Comparison of ENCODE assay signal across 28 cellular contexts in genomic region chrX:123851010-123851409, GRCh38. TPM values are rescaled to one million over a fixed set of nuclear protein-coding genes. Genes with fewer than 3 reads are reported as not detected.
DNase-seq lines count a peak whose midpoint lies in the region; ATAC-seq and TF ChIP-seq lines count a peak whose summit lies in the region.
"Had no signal": no experiment of that assay in that cellular context is flagged by ENCODE, and none has a peak within 500 bp of the region (broad histone marks: within the 10 kb centered on the region; RNA-seq: fewer than 3 reads in every experiment).

No MANE protein-coding gene starts in this region.

- no peaks in the 10 kb centered on the region for H3K4me1 ChIP-seq in HEK293 (ENCODE audit: control insufficient read depth, insufficient read depth, low read length)
- no peaks in the 10 kb centered on the region for H3K4me1 ChIP-seq in upper lobe of right lung
- H3K4me1 ChIP-seq in ovary (ENCODE audit: insufficient read depth), result no peaks in the 10 kb centered on the region
- H3K4me1 ChIP-seq in tibial nerve, result no peaks in the 10 kb centered on the region
- H3K4me1 ChIP-seq: ascending aorta, gastroesophageal sphincter, transverse colon had no signal

- intact Hi-C loops in upper lobe of right lung (cut with DNase I), result no loop called here
- intact Hi-C loops in ovary (cut with DNase I), result no loop called here

- 58 to 65% (median 58%) methylated on average over 1 of the region's 1 CpG for WGBS in ovary, 3 donors
- 42 to 67% methylated on average over 1 of the region's 1 CpG for WGBS in tibial nerve, 2 donors

- TF ChIP-seq POLR2A in ovary (IDR thresholded peaks at IDR 0.05), result no peak
- no peak for TF ChIP-seq POLR2A in tibial nerve (IDR thresholded peaks at IDR 0.05)

- ATAC-seq in upper lobe of right lung, result peak; percentile 70
- ATAC-seq: activated CD8-positive, alpha-beta T cell treated with anti-CD3 and anti-CD28 coated beads for 36 hours; gastroesophageal sphincter; GM12878; HepG2; left ventricle myocardium superior; naive thymus-derived CD8-positive, alpha-beta T cell; T-helper 17 cell had no signal

- DNase-seq in OCI-M1 (lab: John Stamatoyannopoulos, UW) (peak; percentile 23), islet precursor cell (peak; percentile 55), upper lobe of right lung (no peak), ovary (no peak), tibial nerve (ENCODE audit: low spot score in 2 of 2) (no peak), nucleus accumbens (lab: John Stamatoyannopoulos, UW) (no peak)
- DNase-seq: activated CD4-positive, alpha-beta T cell treated with anti-CD3 and anti-CD28 coated beads for 1 hour; activated CD8-positive, alpha-beta T cell treated with anti-CD3 and anti-CD28 coated beads for 36 hours; activated effector memory CD4-positive, alpha-beta T cell treated with Interleukin-2 at 50 U/mL for 16 hours; activated naive CD8-positive, alpha-beta T cell treated with anti-CD3 and anti-CD28 coated beads for 36 hours; dermis blood vessel endothelial cell; hippocampal formation; immature natural killer cell; left ventricle myocardium superior; naive thymus-derived CD8-positive, alpha-beta T cell; NCI-H1105 treated with DMSO at 0.1 percent for 48 hours; NCI-H2029; retina; RPMI8226; small intestine; T-helper 17 cell; transverse colon had no signal

- H3K27me3 ChIP-seq in upper lobe of right lung (no peaks in the 10 kb centered on the region), ovary (no peaks in the 10 kb centered on the region), tibial nerve (no peaks in the 10 kb centered on the region)
- H3K27me3 ChIP-seq: ascending aorta, cardiac muscle cell, gastroesophageal sphincter, transverse colon had no signal

- POLR2A ChIA-PET in HEK293 (lab: Yijun Ruan, JAX), result no interaction called here

- H3K9me3 ChIP-seq in HEK293 (ENCODE audit: control insufficient read depth, insufficient read depth, low read depth, low read length) (no peaks in the 10 kb centered on the region), upper lobe of right lung (no peaks in the 10 kb centered on the region), ovary (no peaks in the 10 kb centered on the region), tibial nerve (no peaks in the 10 kb centered on the region)
- H3K9me3 ChIP-seq: ascending aorta, gastroesophageal sphincter, transverse colon had no signal

- no peak overlapping the region for H3K27ac ChIP-seq in HEK293 (ENCODE audit: extremely low read depth, low read depth, low read length)
- H3K27ac ChIP-seq in upper lobe of right lung, result no peak overlapping the region
- no peak overlapping the region for H3K27ac ChIP-seq in ovary
- H3K27ac ChIP-seq in tibial nerve, result no peak overlapping the region
- H3K27ac ChIP-seq: ascending aorta, cardiac muscle cell, gastroesophageal sphincter, transverse colon had no signal

- CTCF ChIA-PET in HEK293 (lab: Yijun Ruan, JAX), result interaction anchor here (0.7 to 1.0 kb wide), 2 partner anchors 17 to 295 kb away, joined by 3 read pairs; no protein-coding TSS in a partner anchor

- no peak for TF ChIP-seq EP300 in ovary (IDR thresholded peaks at IDR 0.05)
- TF ChIP-seq EP300 in tibial nerve (IDR thresholded peaks at IDR 0.05), result no peak

- H3K4me3 ChIP-seq in HEK293 (ENCODE audit: low read depth, low read length) (no peak overlapping the region), upper lobe of right lung (no peak overlapping the region), ovary (no peak overlapping the region), tibial nerve (no peak overlapping the region)
- H3K4me3 ChIP-seq: ascending aorta, cardiac muscle cell, gastroesophageal sphincter, GM12878, transverse colon had no signal

- H3K36me3 ChIP-seq in HEK293 (ENCODE audit: control insufficient read depth in 2 of 2, insufficient read depth in 1 of 2, low read length in 2 of 2) (no peaks in the 10 kb centered on the region), upper lobe of right lung (no peaks in the 10 kb centered on the region), ovary (no peaks in the 10 kb centered on the region), tibial nerve (no peaks in the 10 kb centered on the region)
- H3K36me3 ChIP-seq: ascending aorta, cardiac muscle cell, gastroesophageal sphincter, transverse colon had no signal

- no peak for TF ChIP-seq CTCF in HEK293 (tag by site-specific recombination; IDR thresholded peaks at IDR 0.05)
- no peak for TF ChIP-seq CTCF in upper lobe of right lung (IDR thresholded peaks at IDR 0.05)
- no peak for TF ChIP-seq CTCF in ovary (IDR thresholded peaks at IDR 0.05)
- TF ChIP-seq CTCF in tibial nerve (IDR thresholded peaks at IDR 0.05), result no peak

TF ChIP-seq in HEK293, 187 proteins besides CTCF, POLR2A, EP300 and RAD21:
- TF ChIP-seq ZNF530 (tag by site-specific recombination; IDR thresholded peaks at IDR 0.05; ENCODE audit: low read depth) (no peak), OSR2 (tag by site-specific recombination; IDR thresholded peaks at IDR 0.05) (peak; percentile 63; the same call in 1 of the 2 replicates), ZNF24 (tag by site-specific recombination; IDR thresholded peaks at IDR 0.05) (no peak), INSM2 (tag by site-specific recombination; IDR thresholded peaks at IDR 0.05) (no peak)

RNA-seq across cellular contexts. Expression of gene XIAP, which starts 8.8 kb away (rescaled TPM):
- 58.2 TPM for total RNA-seq in upper lobe of right lung
- total RNA-seq in ovary, result 10 to 100 TPM; 20.0 to 56.0 (median 38.8) TPM
- polyA plus RNA-seq in ovary, result 10 to 100 TPM; 12.4 to 18.4 TPM
- total RNA-seq in tibial nerve, result 10 to 100 TPM; 18.6 to 38.7 (median 30.4) TPM

Comparison
In these comparisons a context has a peak if more than half of its experiments do, and no peak if none do; other contexts are left out.
1. DNase-seq: peak in OCI-M1 (single experiment) and islet precursor cell (single experiment); none in upper lobe of right lung (single experiment), ovary (0 of 5), tibial nerve (0 of 2) and nucleus accumbens (0 of 56).